Comparison of ENCODE assay signal across 8 cellular contexts in genomic region chr22:20115691-20116375, GRCh38. TPM values are rescaled to one million over a fixed set of nuclear protein-coding genes. Genes with fewer than 3 reads are reported as not detected.
DNase-seq lines count a peak whose midpoint lies in the region; ATAC-seq and TF ChIP-seq lines count a peak whose summit lies in the region.

TSS of gene RANBP1 (plus strand) at chr22:20116104. CDS start at chr22:20116185, 81 bp downstream.

- H3K9me3 ChIP-seq in MM.1S (replicated peaks; ENCODE audit: insufficient read depth, low read length): no peaks in the 10 kb centered on the region

- intact Hi-C loops in dorsolateral prefrontal cortex (cut with DNase I): loop anchor here in 1 of 2 donors (2.0 kb wide), 2 partner anchors 15 to 35 kb away; partner anchors contain the start of genes DGCR8 and ZDHHC8

- H3K4me3 ChIP-seq in AG04449 (ENCODE audit: low read depth, low read length) (peak within 1 kb of the TSS; percentile 97), MM.1S (ENCODE audit: low read length) (peak within 1 kb of the TSS; percentile 96), dorsolateral prefrontal cortex (peak within 1 kb of the TSS; percentile 50 to 98 (median 87))

- peak within 1 kb of the TSS; percentile 61; the same call in 1 of the 2 replicates for H2AFZ ChIP-seq in MM.1S (ENCODE audit: low read length)

- DNase-seq in AG04449 (ENCODE audit: low read depth, low spot score) (no peak), MM.1S (no peak), dorsolateral prefrontal cortex (peak in 1 of 10 donors; percentile 41), mucosa of gallbladder (ENCODE audit: low spot score) (no peak), COLO829 (ENCODE audit: low spot score) (no peak), activated gamma-delta T cell treated with Interleukin-2 at 50 U/mL for 16 hours (no peak), epidermal melanocyte (ENCODE audit: insufficient read length, low spot score) (no peak)

- H3F3A ChIP-seq in MM.1S (ENCODE audit: insufficient read depth, low read length): peaks cover 10% of the 10 kb centered on the region

- peak within 1 kb of the TSS; percentile 95 for H3K9ac ChIP-seq in MM.1S (ENCODE audit: low read length)

- no peaks in the 10 kb centered on the region for H3K9me2 ChIP-seq in MM.1S (replicated peaks; ENCODE audit: insufficient read depth, low read length)

- peaks cover 86% of the 10 kb centered on the region for H3K79me2 ChIP-seq in MM.1S (ENCODE audit: low read length)

- H3K27ac ChIP-seq in MM.1S (ENCODE audit: low read length) (peak within 1 kb of the TSS; percentile 64), dorsolateral prefrontal cortex (peak within 1 kb of the TSS; percentile 20 to 96 (median 84))

- no peak for TF ChIP-seq CTCF in AG04449 (IDR thresholded peaks at IDR 0.05; ENCODE audit: insufficient read depth, low read length, missing control alignments)
- 0 out of 2 replicates have a peak, but pooled peaks have one; percentile 4 for TF ChIP-seq CTCF in MM.1S (IDR thresholded peaks at IDR 0.05; ENCODE audit: low read length)
- TF ChIP-seq CTCF in dorsolateral prefrontal cortex (IDR thresholded peaks at IDR 0.05 in 54 of 56, conservative IDR thresholded peaks at IDR 0.05 in 2 of 56; ENCODE audit: low read depth in 1 of 56, partially characterized antibody in 56 of 56): no peak

- H3K4me2 ChIP-seq in MM.1S (ENCODE audit: low read depth, low read length): peak within 1 kb of the TSS; percentile 99

- CTCF ChIA-PET in AG04449 (lab: Yijun Ruan, JAX): interaction anchor here (1.0 to 1.4 kb wide), 2 partner anchors 13 to 24 kb away, joined by 3 to 4 read pairs; no protein-coding TSS in a partner anchor

- H3K4me1 ChIP-seq in MM.1S (ENCODE audit: low read length): peaks cover 16% of the 10 kb centered on the region

- H3K27me3 ChIP-seq in MM.1S (replicated peaks; ENCODE audit: insufficient read depth, low read length) (no peaks in the 10 kb centered on the region), dorsolateral prefrontal cortex (no peaks in the 10 kb centered on the region)

- peaks cover 13% of the 10 kb centered on the region for H3K36me3 ChIP-seq in MM.1S (replicated peaks; ENCODE audit: insufficient read depth, low read length)

- ATAC-seq in GM18520 (IDR thresholded peaks at IDR 0.05; ENCODE audit: unreplicated experiment): no peak

- peaks cover 11% of the 10 kb centered on the region for H4K20me1 ChIP-seq in MM.1S (ENCODE audit: insufficient read depth, low read length)

- POLR2A ChIA-PET in AG04449 (lab: Yijun Ruan, JAX): no interaction called here

RNA-seq across cellular contexts. Expression of gene RANBP1, which starts in this region (rescaled TPM):
- total RNA-seq in dorsolateral prefrontal cortex (100 to 1,000 TPM in 20 of 120 experiments, 10 to 100 TPM in 100; 46.3 to 128 (median 87.9) TPM), mucosa of gallbladder (62.6 TPM)
